12 cellular contexts compared by ENCODE assay signal in genomic region chr10:6045600-6046457, GRCh38. TPM values are rescaled to one million over a fixed set of nuclear protein-coding genes. Genes with fewer than 3 reads are reported as not detected.
DNase-seq lines count a peak whose midpoint lies in the region; ATAC-seq and TF ChIP-seq lines count a peak whose summit lies in the region.
"Had no signal": no experiment of that assay in that cellular context is flagged by ENCODE, and none has a peak within 500 bp of the region (broad histone marks: within the 10 kb centered on the region; RNA-seq: fewer than 3 reads in every experiment).

No MANE protein-coding gene starts in this region.

- H3K4me3 ChIP-seq in colonic mucosa = no peak overlapping the region
- H3K4me3 ChIP-seq: lung, testis had no signal

- no peaks in the 10 kb centered on the region for H3K9me3 ChIP-seq in colonic mucosa
- H3K9me3 ChIP-seq: testis had no signal

- no peak for TF ChIP-seq CTCF in colonic mucosa (IDR thresholded peaks at IDR 0.05)

- H3K27me3 ChIP-seq in colonic mucosa = no peaks in the 10 kb centered on the region
- H3K27me3 ChIP-seq: testis had no signal

- H3K9ac ChIP-seq in colonic mucosa (ENCODE audit: low read depth in 2 of 2, low read length in 2 of 2) = no peak overlapping the region

- intact Hi-C loops in colonic mucosa (cut with DNase I) = no loop called here

- H3K27me3 Mint-ChIP-seq in T-cell = no peaks in the 10 kb centered on the region
- H3K27me3 Mint-ChIP-seq in stimulated activated naive B cell treated with anti-CD40 and anti-IgM and Interleukin-4, amounts not matched to agents 10 μg/mL and 1 μg/mL and 100 μg/mL, for 72 hours = no peaks in the 10 kb centered on the region

- H3K4me1 Mint-ChIP-seq in T-cell = peaks cover 70 to 83% (median 73%) of the 10 kb centered on the region in 3 donors
- peaks cover 57 to 75% of the 10 kb centered on the region in 2 donors for H3K4me1 Mint-ChIP-seq in stimulated activated naive B cell treated with anti-CD40 and anti-IgM and Interleukin-4, amounts not matched to agents 10 μg/mL and 1 μg/mL and 100 μg/mL, for 72 hours

- no peaks in the 10 kb centered on the region for H3K4me1 ChIP-seq in colonic mucosa
- H3K4me1 ChIP-seq: foreskin keratinocyte, testis had no signal

- POLR2A ChIA-PET in T-cell (lab: Charles Lee) = no interaction called here

- H3K36me3 Mint-ChIP-seq in T-cell = peaks cover 4% of the 10 kb centered on the region
- H3K36me3 Mint-ChIP-seq in stimulated activated naive B cell treated with anti-CD40 and anti-IgM and Interleukin-4, amounts not matched to agents 10 μg/mL and 1 μg/mL and 100 μg/mL, for 72 hours = peaks cover 4 to 22% of the 10 kb centered on the region in 2 donors

- CTCF ChIA-PET in T-cell (lab: Charles Lee) = interaction anchor here (0.6 to 1.1 kb wide), 5 partner anchors 10 to 173 kb away, joined by 3 to 4 read pairs (median 3); no protein-coding TSS in a partner anchor

- peak; percentile 18 for DNase-seq in activated T-cell treated with anti-CD3 and anti-CD28 coated beads, Interleukin-2, amount 50 U/mL, for 1 hour
- DNase-seq in activated T-cell treated with anti-CD3 and anti-CD28 coated beads for 4 hours (no peak), T-cell (no peak), colonic mucosa (peak; percentile 10), cerebellar cortex (ENCODE audit: low spot score) (no peak), NCI-H1092 (lab: John Stamatoyannopoulos, UW) (no peak)
- DNase-seq in stimulated activated naive B cell treated with anti-CD40 and anti-IgM and Interleukin-4, amounts not matched to agents 10 μg/mL and 1 μg/mL and 100 μg/mL, for 72 hours = no peak
- no peak for DNase-seq in effector CD8-positive, alpha-beta T cell (lab: John Stamatoyannopoulos, UW)
- DNase-seq: foreskin keratinocyte, NCI-H526 treated with DMSO at 0.1 percent for 48 hours, testis had no signal

- H3K27ac Mint-ChIP-seq in T-cell = peak overlapping the region; percentile 74 to 83
- peak overlapping the region; percentile 95 for H3K27ac Mint-ChIP-seq in stimulated activated naive B cell treated with anti-CD40 and anti-IgM and Interleukin-4, amounts not matched to agents 10 μg/mL and 1 μg/mL and 100 μg/mL, for 72 hours

- H3K27ac ChIP-seq in colonic mucosa = no peak overlapping the region
- H3K27ac ChIP-seq: foreskin keratinocyte, testis had no signal

- peak overlapping the region; percentile 63 to 71 (median 63) for H3K4me3 Mint-ChIP-seq in T-cell
- H3K4me3 Mint-ChIP-seq in stimulated activated naive B cell treated with anti-CD40 and anti-IgM and Interleukin-4, amounts not matched to agents 10 μg/mL and 1 μg/mL and 100 μg/mL, for 72 hours = peak overlapping the region; percentile 61 to 67

- H3K36me3 ChIP-seq in colonic mucosa = no peaks in the 10 kb centered on the region

- ATAC-seq in T-cell (replicated peaks in 1 of 4) = no peak
- ATAC-seq in stimulated activated naive B cell treated with anti-CD40 and anti-IgM and Interleukin-4, amounts not matched to agents 10 μg/mL and 1 μg/mL and 100 μg/mL, for 72 hours (replicated peaks) = peak in 1 of 2 donors; percentile 1
- ATAC-seq: foreskin keratinocyte had no signal

- no peaks in the 10 kb centered on the region for H3K9me3 Mint-ChIP-seq in T-cell
- H3K9me3 Mint-ChIP-seq in stimulated activated naive B cell treated with anti-CD40 and anti-IgM and Interleukin-4, amounts not matched to agents 10 μg/mL and 1 μg/mL and 100 μg/mL, for 72 hours = peaks cover 0 to 2% of the 10 kb centered on the region in 2 donors

RNA-seq across cellular contexts. Expression of gene IL2RA, which starts 16.3 kb away (rescaled TPM):
- total RNA-seq in T-cell (10 to 100 TPM; 19.9 to 40.4 (median 28.1) TPM), colonic mucosa (1 to 10 TPM; 1.7 to 2.4 TPM)
- total RNA-seq: foreskin keratinocyte had no signal

RNA-seq across cellular contexts. Expression of gene RBM17, which starts 43.0 kb away (rescaled TPM):
- total RNA-seq in T-cell (100 to 1,000 TPM; 119 to 148 (median 127) TPM), colonic mucosa (100 to 1,000 TPM in 1 of 2 donors, 10 to 100 TPM in 1; 80.3 to 110 TPM)

Comparison
In these comparisons a context has a peak if more than half of its experiments do, and no peak if none do; other contexts are left out.
1. DNase-seq: peak in activated T-cell treated with anti-CD3 and anti-CD28 coated beads, Interleukin-2, amount 50 U/mL, for 1 hour (single experiment) and colonic mucosa (single experiment); none in activated T-cell treated with anti-CD3 and anti-CD28 coated beads for 4 hours (single experiment), T-cell (0 of 34), stimulated activated naive B cell treated with anti-CD40 and anti-IgM and Interleukin-4, amounts not matched to agents 10 μg/mL and 1 μg/mL and 100 μg/mL, for 72 hours (single experiment), cerebellar cortex (single experiment), effector CD8-positive, alpha-beta T cell (single experiment) and NCI-H1092 (single experiment).
2. RNA of gene IL2RA, which starts 16.3 kb away (total RNA-seq): 19.9 to 40.4 TPM in T-cell; 1.7 to 2.4 TPM in colonic mucosa; every median in the first group is over 4 times any median in the second.